ENCODE assay signal across 8 cellular contexts in the genomic region with DNA sequence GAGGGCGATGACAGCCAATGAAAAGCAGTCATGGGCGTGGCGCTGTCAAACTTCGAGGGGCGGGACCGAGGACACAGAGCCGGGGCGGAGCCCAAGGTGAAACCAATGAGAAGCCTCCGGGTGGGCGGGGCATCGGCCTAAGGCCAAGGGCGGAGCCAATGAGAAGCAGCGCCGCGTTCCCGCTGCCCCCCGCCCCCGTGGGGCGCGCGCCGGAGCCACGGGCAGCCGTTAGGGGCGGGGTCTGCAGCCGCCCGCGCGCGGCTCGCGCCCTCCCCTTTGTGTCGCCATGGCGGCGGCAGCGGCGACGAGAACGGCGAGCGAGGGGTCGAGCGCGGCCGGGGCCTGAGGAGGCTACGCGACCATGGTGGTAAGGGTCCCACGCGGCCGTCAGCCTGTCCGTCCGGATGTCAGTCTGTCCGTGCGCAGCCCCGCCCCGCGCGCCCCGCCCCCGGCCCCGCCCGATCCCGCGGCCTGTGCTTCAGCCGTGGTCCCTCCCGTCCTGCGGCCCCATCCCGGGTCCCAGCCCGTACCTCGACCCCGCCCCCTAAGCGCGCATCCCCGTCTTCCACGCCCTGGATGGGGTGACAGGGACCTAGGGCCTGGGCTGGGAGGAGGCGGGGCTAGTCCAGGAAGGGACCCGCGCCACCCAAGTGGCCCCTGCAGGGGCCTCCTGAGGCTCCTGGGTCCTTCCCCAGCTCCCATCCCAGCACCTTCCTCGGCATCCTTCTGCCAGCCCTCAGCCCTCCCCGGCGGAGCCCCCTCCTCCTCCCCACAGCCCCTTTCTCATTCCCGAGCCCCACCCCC.
DNase-seq lines count a peak whose midpoint lies in the region; ATAC-seq and TF ChIP-seq lines count a peak whose summit lies in the region.

A gene with protein sequence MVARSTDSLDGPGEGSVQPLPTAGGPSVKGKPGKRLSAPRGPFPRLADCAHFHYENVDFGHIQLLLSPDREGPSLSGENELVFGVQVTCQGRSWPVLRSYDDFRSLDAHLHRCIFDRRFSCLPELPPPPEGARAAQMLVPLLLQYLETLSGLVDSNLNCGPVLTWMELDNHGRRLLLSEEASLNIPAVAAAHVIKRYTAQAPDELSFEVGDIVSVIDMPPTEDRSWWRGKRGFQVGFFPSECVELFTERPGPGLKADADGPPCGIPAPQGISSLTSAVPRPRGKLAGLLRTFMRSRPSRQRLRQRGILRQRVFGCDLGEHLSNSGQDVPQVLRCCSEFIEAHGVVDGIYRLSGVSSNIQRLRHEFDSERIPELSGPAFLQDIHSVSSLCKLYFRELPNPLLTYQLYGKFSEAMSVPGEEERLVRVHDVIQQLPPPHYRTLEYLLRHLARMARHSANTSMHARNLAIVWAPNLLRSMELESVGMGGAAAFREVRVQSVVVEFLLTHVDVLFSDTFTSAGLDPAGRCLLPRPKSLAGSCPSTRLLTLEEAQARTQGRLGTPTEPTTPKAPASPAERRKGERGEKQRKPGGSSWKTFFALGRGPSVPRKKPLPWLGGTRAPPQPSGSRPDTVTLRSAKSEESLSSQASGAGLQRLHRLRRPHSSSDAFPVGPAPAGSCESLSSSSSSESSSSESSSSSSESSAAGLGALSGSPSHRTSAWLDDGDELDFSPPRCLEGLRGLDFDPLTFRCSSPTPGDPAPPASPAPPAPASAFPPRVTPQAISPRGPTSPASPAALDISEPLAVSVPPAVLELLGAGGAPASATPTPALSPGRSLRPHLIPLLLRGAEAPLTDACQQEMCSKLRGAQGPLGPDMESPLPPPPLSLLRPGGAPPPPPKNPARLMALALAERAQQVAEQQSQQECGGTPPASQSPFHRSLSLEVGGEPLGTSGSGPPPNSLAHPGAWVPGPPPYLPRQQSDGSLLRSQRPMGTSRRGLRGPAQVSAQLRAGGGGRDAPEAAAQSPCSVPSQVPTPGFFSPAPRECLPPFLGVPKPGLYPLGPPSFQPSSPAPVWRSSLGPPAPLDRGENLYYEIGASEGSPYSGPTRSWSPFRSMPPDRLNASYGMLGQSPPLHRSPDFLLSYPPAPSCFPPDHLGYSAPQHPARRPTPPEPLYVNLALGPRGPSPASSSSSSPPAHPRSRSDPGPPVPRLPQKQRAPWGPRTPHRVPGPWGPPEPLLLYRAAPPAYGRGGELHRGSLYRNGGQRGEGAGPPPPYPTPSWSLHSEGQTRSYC (plus strand): TSS at position 267 of the 804 bp plus-strand sequence. CDS start 95 bp downstream, at position 362.

- DNase-seq in NCI-H2081 treated with DMSO at 0.1 percent for 48 hours (lab: John Stamatoyannopoulos, UW) (peak; percentile 81), T1000 (lab: John Stamatoyannopoulos, UW) (peak; percentile 98), astrocyte of the hippocampus (ENCODE audit: low read depth, low spot score) (peak; percentile 99), hippocampal formation (lab: John Stamatoyannopoulos, UW) (peak; percentile 95 to 97), retina (peak; percentile 96)

- no peak for TF ChIP-seq CTCF in 22Rv1 (IDR thresholded peaks at IDR 0.05)

- ATAC-seq in GM18519 (IDR thresholded peaks at IDR 0.05; ENCODE audit: low FRiP score, unreplicated experiment), result peak; percentile 84
- ATAC-seq in HG03045 (IDR thresholded peaks at IDR 0.05; ENCODE audit: unreplicated experiment), result peak; percentile 92

- H3K27ac ChIP-seq in 22Rv1, result peak within 1 kb of the TSS; percentile 61

Comparison
In these comparisons a context has a peak if more than half of its experiments do, and no peak if none do; other contexts are left out.
1. Peak in every context shown above with its lines: DNase-seq, ATAC-seq and H3K27ac ChIP-seq.